15 cellular contexts compared by ENCODE assay signal in the genomic region with DNA sequence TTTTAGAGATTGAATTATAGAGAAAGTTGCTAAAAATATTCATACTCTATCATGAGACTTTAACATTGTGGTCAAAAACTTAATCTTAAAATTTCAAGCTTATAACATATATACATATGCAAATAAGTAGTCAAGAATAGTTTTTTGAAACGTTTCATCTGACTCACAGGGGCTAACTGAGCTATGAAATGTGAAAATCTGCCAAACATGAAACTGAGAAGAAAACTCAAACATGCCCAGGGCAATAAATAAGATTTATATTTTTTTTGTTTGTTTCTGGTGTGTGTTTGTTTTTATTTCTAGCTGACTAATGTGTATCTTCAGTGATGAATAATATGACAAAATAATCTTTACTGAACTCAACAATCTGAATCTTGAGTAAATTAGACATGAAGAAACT.
DNase-seq lines count a peak whose midpoint lies in the region; ATAC-seq and TF ChIP-seq lines count a peak whose summit lies in the region.
"Had no signal": no experiment of that assay in that cellular context is flagged by ENCODE, and none has a peak within 500 bp of the region (broad histone marks: within the 10 kb centered on the region; RNA-seq: fewer than 3 reads in every experiment).

No MANE protein-coding gene starts in this region.

- no peak for TF ChIP-seq CTCF in fibroblast of villous mesenchyme (IDR thresholded peaks at IDR 0.05; ENCODE audit: insufficient read depth, low read depth, low read length)
- TF ChIP-seq CTCF in natural killer cell (IDR thresholded peaks at IDR 0.05) = no peak

- H3K4me3 Mint-ChIP-seq in natural killer cell = no peak overlapping the region
- no peak overlapping the region for H3K4me3 Mint-ChIP-seq in activated CD8-positive, alpha-beta T cell treated with anti-CD3 and anti-CD28 coated beads, Interleukin-2, amount 10 ng/mL, durations not matched to agents 7 days and 5 days
- H3K4me3 Mint-ChIP-seq: activated naive CD8-positive, alpha-beta T cell had no signal

- no peak overlapping the region for H3K4me3 ChIP-seq in fibroblast of villous mesenchyme (ENCODE audit: low read depth, low read length)

- peak; percentile 77 for ATAC-seq in GM19351 (IDR thresholded peaks at IDR 0.05; ENCODE audit: unreplicated experiment)
- ATAC-seq in HG02610 (IDR thresholded peaks at IDR 0.05; ENCODE audit: unreplicated experiment) = peak; percentile 82
- ATAC-seq in HG03442 (IDR thresholded peaks at IDR 0.05; ENCODE audit: unreplicated experiment) = peak; percentile 78
- ATAC-seq in natural killer cell = no peak
- no peak for ATAC-seq in activated CD8-positive, alpha-beta T cell treated with anti-CD3 and anti-CD28 coated beads, Interleukin-2, amount 10 ng/mL, durations not matched to agents 7 days and 5 days
- ATAC-seq: right cardiac atrium had no signal

- CTCF ChIA-PET in activated CD8-positive, alpha-beta T cell treated with anti-CD3 and anti-CD28 coated beads, Interleukin-2, amount 10 ng/mL, durations not matched to agents 7 days and 5 days (lab: Charles Lee) = no interaction called here

- DNase-seq in fibroblast of villous mesenchyme (ENCODE audit: low read depth) = peak; percentile 55
- no peak for DNase-seq in NCI-H2196 treated with DMSO at 0.1 percent for 48 hours (lab: John Stamatoyannopoulos, UW; ENCODE audit: unreplicated experiment)
- DNase-seq in natural killer cell = no peak
- DNase-seq in activated CD8-positive, alpha-beta T cell treated with anti-CD3 and anti-CD28 coated beads, Interleukin-2, amount 10 ng/mL, durations not matched to agents 7 days and 5 days = no peak
- DNase-seq in NCI-H226 = no peak
- DNase-seq: C1 segment of cervical spinal cord, cortex of kidney, foreskin melanocyte, KG1, NCI-H2081, right cardiac atrium had no signal

- POLR2A ChIA-PET in activated CD8-positive, alpha-beta T cell treated with anti-CD3 and anti-CD28 coated beads, Interleukin-2, amount 10 ng/mL, durations not matched to agents 7 days and 5 days (lab: Charles Lee) = no interaction called here

- no peaks in the 10 kb centered on the region for H3K36me3 Mint-ChIP-seq in natural killer cell
- H3K36me3 Mint-ChIP-seq in activated CD8-positive, alpha-beta T cell treated with anti-CD3 and anti-CD28 coated beads, Interleukin-2, amount 10 ng/mL, durations not matched to agents 7 days and 5 days (ENCODE audit: low read depth) = no peaks in the 10 kb centered on the region
- H3K36me3 Mint-ChIP-seq: activated naive CD8-positive, alpha-beta T cell had no signal

- intact Hi-C loops in natural killer cell (cut with micrococcal nuclease) = no loop called here

- no peak overlapping the region for H3K27ac Mint-ChIP-seq in natural killer cell
- no peak overlapping the region for H3K27ac Mint-ChIP-seq in activated CD8-positive, alpha-beta T cell treated with anti-CD3 and anti-CD28 coated beads, Interleukin-2, amount 10 ng/mL, durations not matched to agents 7 days and 5 days
- H3K27ac Mint-ChIP-seq: activated naive CD8-positive, alpha-beta T cell had no signal

- no peaks in the 10 kb centered on the region for H3K9me3 Mint-ChIP-seq in natural killer cell
- no peaks in the 10 kb centered on the region for H3K9me3 Mint-ChIP-seq in activated CD8-positive, alpha-beta T cell treated with anti-CD3 and anti-CD28 coated beads, Interleukin-2, amount 10 ng/mL, durations not matched to agents 7 days and 5 days (ENCODE audit: insufficient read depth)

- H3K27me3 Mint-ChIP-seq in natural killer cell (ENCODE audit: low read depth in 2 of 2) = peaks cover 0 to 4% of the 10 kb centered on the region in 2 donors
- no peaks in the 10 kb centered on the region for H3K27me3 Mint-ChIP-seq in activated CD8-positive, alpha-beta T cell treated with anti-CD3 and anti-CD28 coated beads, Interleukin-2, amount 10 ng/mL, durations not matched to agents 7 days and 5 days (ENCODE audit: low read depth)
- H3K27me3 Mint-ChIP-seq: activated naive CD8-positive, alpha-beta T cell had no signal

- no peaks in the 10 kb centered on the region for H3K4me1 Mint-ChIP-seq in natural killer cell
- no peaks in the 10 kb centered on the region for H3K4me1 Mint-ChIP-seq in activated CD8-positive, alpha-beta T cell treated with anti-CD3 and anti-CD28 coated beads, Interleukin-2, amount 10 ng/mL, durations not matched to agents 7 days and 5 days (ENCODE audit: low read depth)

Comparison
In these comparisons a context has a peak if more than half of its experiments do, and no peak if none do; other contexts are left out.
1. ATAC-seq: peak in GM19351 (single experiment), HG02610 (single experiment) and HG03442 (single experiment); none in natural killer cell (0 of 3) and activated CD8-positive, alpha-beta T cell treated with anti-CD3 and anti-CD28 coated beads, Interleukin-2, amount 10 ng/mL, durations not matched to agents 7 days and 5 days (single experiment).